ENCODE assay signal across 8 cellular contexts in genomic region chr10:111360260-111360925, GRCh38.
DNase-seq lines count a peak whose midpoint lies in the region; ATAC-seq, FAIRE-seq and TF ChIP-seq lines count a peak whose summit lies in the region.

No MANE protein-coding gene starts in this region.

- no peak overlapping the region for H3K4me2 ChIP-seq in trophoblast cell (ENCODE audit: low read length)

- no peak overlapping the region for H2BK5ac ChIP-seq in trophoblast cell (ENCODE audit: low read depth, low read length, poor library complexity)

- no peaks in the 10 kb centered on the region for H3K79me1 ChIP-seq in trophoblast cell (ENCODE audit: low read length)

- peak; percentile 81 for ATAC-seq in GM21528 (IDR thresholded peaks at IDR 0.05; ENCODE audit: low FRiP score, unreplicated experiment)

- H3K4ac ChIP-seq in trophoblast cell (ENCODE audit: low read depth, low read length), result no peak overlapping the region

- no peak overlapping the region for H4K12ac ChIP-seq in trophoblast cell (ENCODE audit: low read depth, low read length)

- no peak overlapping the region for H3K9ac ChIP-seq in trophoblast cell (ENCODE audit: low read length)

- H3K4me1 ChIP-seq in trophoblast cell (ENCODE audit: control insufficient read depth in 1 of 2, insufficient read depth in 2 of 2, low read length in 2 of 2), result no peaks in the 10 kb centered on the region

- no peaks in the 10 kb centered on the region for H3K36me3 ChIP-seq in trophoblast cell (ENCODE audit: control insufficient read depth in 1 of 2, insufficient read depth in 2 of 2, low read length in 2 of 2)

- peak; percentile 2 for TF ChIP-seq CTCF in fibroblast of pulmonary artery (IDR thresholded peaks at IDR 0.05; ENCODE audit: low read length, missing control alignments)

- FAIRE-seq in RCC 7860 (lab: Jason Lieb, UNC), result no peak

- no peaks in the 10 kb centered on the region for H3K9me3 ChIP-seq in trophoblast cell (ENCODE audit: insufficient read depth, low read depth, low read length)

- no peak overlapping the region for H3K23ac ChIP-seq in trophoblast cell (ENCODE audit: low read length)

- H2BK12ac ChIP-seq in trophoblast cell (ENCODE audit: low read length), result no peak overlapping the region

- no peak overlapping the region for H3K18ac ChIP-seq in trophoblast cell (ENCODE audit: low read length)

- H2AFZ ChIP-seq in trophoblast cell (ENCODE audit: insufficient read depth, low read length, poor library complexity), result no peak overlapping the region

- no peaks in the 10 kb centered on the region for H3K79me2 ChIP-seq in trophoblast cell (ENCODE audit: control insufficient read depth, insufficient read depth, low read length, poor library complexity)

- no peak overlapping the region for H2AK5ac ChIP-seq in trophoblast cell (ENCODE audit: low read length)

- DNase-seq in SIG-M5 treated with dmso at 0.1 percent for 504 hours (lab: John Stamatoyannopoulos, UW; ENCODE audit: unreplicated experiment), result peak; percentile 21
- DNase-seq in SIG-M5 (lab: John Stamatoyannopoulos, UW), result no peak
- DNase-seq in HK-2 (ENCODE audit: unreplicated experiment), result peak; percentile 38
- DNase-seq in RCC 7860 (ENCODE audit: low spot score), result peak; percentile 22
- peak; percentile 0 for DNase-seq in fibroblast of pulmonary artery (ENCODE audit: low read depth)
- peak; percentile 12 to 54 for DNase-seq in trophoblast cell
- DNase-seq in KG1 (lab: John Stamatoyannopoulos, UW), result no peak

- H2BK120ac ChIP-seq in trophoblast cell (ENCODE audit: insufficient read depth, low read length, poor library complexity), result no peak overlapping the region

- no peak overlapping the region for H4K8ac ChIP-seq in trophoblast cell (ENCODE audit: low read depth, low read length)

- no peak overlapping the region for H3K14ac ChIP-seq in trophoblast cell (ENCODE audit: low read length)

- no CpG with 5 or more reads among the region's 5 CpGs for WGBS in trophoblast cell (ENCODE audit: extremely low coverage, insufficient coverage, insufficient read length)

- no peak overlapping the region for H3K27ac ChIP-seq in trophoblast cell (ENCODE audit: low read depth, low read length)

- no peak overlapping the region for H3K4me3 ChIP-seq in fibroblast of pulmonary artery (replicated peaks; ENCODE audit: low read depth, low read length)
- H3K4me3 ChIP-seq in trophoblast cell (ENCODE audit: low read depth, low read length), result no peak overlapping the region

- H3K27me3 ChIP-seq in trophoblast cell (ENCODE audit: insufficient read depth, low read length), result no peaks in the 10 kb centered on the region

- H4K91ac ChIP-seq in trophoblast cell (ENCODE audit: low read depth, low read length), result no peak overlapping the region

Comparison
In these comparisons a context has a peak if more than half of its experiments do, and no peak if none do; other contexts are left out.
1. DNase-seq: peak in SIG-M5 treated with dmso at 0.1 percent for 504 hours (single experiment), HK-2 (single experiment), RCC 7860 (single experiment), fibroblast of pulmonary artery (single experiment) and trophoblast cell (2 of 2); none in SIG-M5 (single experiment) and KG1 (single experiment).